Comparison of ENCODE assay signal across 14 cellular contexts in genomic region chr18:69239849-69240248, GRCh38.
A peak's percentile ranks its signal among the peaks of the same experiment; 100 is the strongest.
DNase-seq lines count a peak whose midpoint lies in the region; ATAC-seq lines count a peak whose summit lies in the region.
"Had no signal": no experiment of that assay in that cellular context is flagged by ENCODE, and none has a peak within 500 bp of the region (broad histone marks: within the 10 kb centered on the region; RNA-seq: fewer than 3 reads in every experiment).

No MANE protein-coding gene starts in this region.

- DNase-seq in DMS 273 (lab: John Stamatoyannopoulos, UW; ENCODE audit: unreplicated experiment) (peak; percentile 88), NCI-H446 treated with DMSO at 0.1 percent for 48 hours (lab: John Stamatoyannopoulos, UW) (peak; percentile 41), cerebellar cortex (ENCODE audit: low spot score) (peak; percentile 97), pons (ENCODE audit: low spot score) (peak; percentile 44)
- no peak for DNase-seq in activated CD4-positive, alpha-beta T cell treated with anti-CD3 and anti-CD28 coated beads, Interleukin-2, amount 50 U/mL, for 1 hour
- DNase-seq: BE2C; GOT3; NCI-H1105; NCI-H2029 treated with DMSO at 0.1 percent for 48 hours; NK-92 treated with Interleukin-12 subunit alpha and Interleukin-12 subunit beta, amount 100 ng/mL, for 24 hours had no signal

- ATAC-seq in GM21528 (IDR thresholded peaks at IDR 0.05; ENCODE audit: low FRiP score, unreplicated experiment) (no peak), HG02970 (IDR thresholded peaks at IDR 0.05; ENCODE audit: low FRiP score, unreplicated experiment) (no peak)
- ATAC-seq: HCT116, SK-N-SH treated with all-trans-retinoic acid at 6 μM for 48 hours had no signal
